Comparison of ENCODE assay signal across 17 cellular contexts in genomic region chr6:3847521-3847920, GRCh38. TPM values are rescaled to one million over a fixed set of nuclear protein-coding genes. Genes with fewer than 3 reads are reported as not detected.
DNase-seq lines count a peak whose midpoint lies in the region; ATAC-seq, FAIRE-seq and TF ChIP-seq lines count a peak whose summit lies in the region.
"Had no signal": no experiment of that assay in that cellular context is flagged by ENCODE, and none has a peak within 500 bp of the region (broad histone marks: within the 10 kb centered on the region; RNA-seq: fewer than 3 reads in every experiment).

No MANE protein-coding gene starts in this region.

- H3K36me3 Mint-ChIP-seq in activated CD4-positive, alpha-beta T cell treated with anti-CD3 and anti-CD28 coated beads, Interleukin-2, amount 10 ng/mL, durations not matched to agents 24 days and 14 days (ENCODE audit: low read depth) = peaks cover 3% of the 10 kb centered on the region
- H3K36me3 Mint-ChIP-seq: WTC11 had no signal

- BruUV-seq in HepG2 (replicated peaks; lab: Mats Ljungman, UMichigan) = no TSS peak

- H4K20me1 ChIP-seq in HepG2 (ENCODE audit: insufficient read depth, low read length) = no peaks in the 10 kb centered on the region

- H3K4me3 ChIP-seq in ascending aorta (no peak overlapping the region), HepG2 (replicated peaks in 1 of 3; ENCODE audit: insufficient read depth in 1 of 3, low read depth in 2 of 3, low read length in 3 of 3) (no peak overlapping the region)

- no peak for TF ChIP-seq RAD21 in HepG2 (CRISPR knock-in tag; IDR thresholded peaks at IDR 0.05)

- H3K9me3 Mint-ChIP-seq in activated CD4-positive, alpha-beta T cell treated with anti-CD3 and anti-CD28 coated beads, Interleukin-2, amount 10 ng/mL, durations not matched to agents 24 days and 14 days = no peaks in the 10 kb centered on the region
- H3K9me3 Mint-ChIP-seq: WTC11 had no signal

- no peak overlapping the region for H3K4me2 ChIP-seq in HepG2 (ENCODE audit: low read depth, low read length)

- H3K27me3 Mint-ChIP-seq in activated CD4-positive, alpha-beta T cell treated with anti-CD3 and anti-CD28 coated beads, Interleukin-2, amount 10 ng/mL, durations not matched to agents 24 days and 14 days = peaks cover 2% of the 10 kb centered on the region

- TF ChIP-seq CTCF in ascending aorta (IDR thresholded peaks at IDR 0.05) = no peak
- TF ChIP-seq CTCF in HepG2 (CRISPR knock-in tag; IDR thresholded peaks at IDR 0.05) = no peak

- peak overlapping the region; percentile 36 for H3K4me3 Mint-ChIP-seq in activated CD4-positive, alpha-beta T cell treated with anti-CD3 and anti-CD28 coated beads, Interleukin-2, amount 10 ng/mL, durations not matched to agents 24 days and 14 days

- no peak for TF ChIP-seq POLR2A in HepG2 (IDR thresholded peaks at IDR 0.05; ENCODE audit: insufficient read depth in 1 of 2, low read depth in 2 of 2, low read length in 2 of 2)

- H3K27ac Mint-ChIP-seq in activated CD4-positive, alpha-beta T cell treated with anti-CD3 and anti-CD28 coated beads, Interleukin-2, amount 10 ng/mL, durations not matched to agents 24 days and 14 days = peak overlapping the region; percentile 77
- H3K27ac Mint-ChIP-seq: WTC11 had no signal

- no peaks in the 10 kb centered on the region for H3K79me2 ChIP-seq in HepG2 (ENCODE audit: insufficient read depth, low read length)

- FAIRE-seq in HepG2 (lab: Jason Lieb, UNC) = no peak

- no peak for ATAC-seq in HepG2
- ATAC-seq: SK-N-SH treated with all-trans-retinoic acid at 6 μM for 48 hours, WTC11 had no signal

- no peaks in the 10 kb centered on the region for H3K27me3 ChIP-seq in ascending aorta
- H3K27me3 ChIP-seq in HepG2 (ENCODE audit: control insufficient read depth in 1 of 2, insufficient read depth in 2 of 2, low read length in 2 of 2) = no peaks in the 10 kb centered on the region

- H3K9me3 ChIP-seq in ascending aorta = no peaks in the 10 kb centered on the region
- H3K9me3 ChIP-seq in HepG2 (ENCODE audit: low read length) = no peaks in the 10 kb centered on the region

- H3K9ac ChIP-seq in HepG2 (ENCODE audit: insufficient read depth, low read depth, low read length) = no peak overlapping the region

- peaks cover 23% of the 10 kb centered on the region for H3K4me1 Mint-ChIP-seq in activated CD4-positive, alpha-beta T cell treated with anti-CD3 and anti-CD28 coated beads, Interleukin-2, amount 10 ng/mL, durations not matched to agents 24 days and 14 days

- H3K27ac ChIP-seq in ascending aorta = peak overlapping the region; percentile 67 to 74
- no peak overlapping the region for H3K27ac ChIP-seq in HepG2 (ENCODE audit: extremely low read length, insufficient read depth, low read length)
- peak overlapping the region; percentile 5 for H3K27ac ChIP-seq in substantia nigra (ENCODE audit: low read depth, low read length, poor library complexity, severe bottlenecking)

- TF ChIP-seq EP300 in HepG2 (IDR thresholded peaks at IDR 0.05; ENCODE audit: low read depth in 2 of 2, low read length in 2 of 2) (no peak), HepG2 (CRISPR knock-in tag; IDR thresholded peaks at IDR 0.05; ENCODE audit: borderline replicate concordance) (no peak)

- no peaks in the 10 kb centered on the region for H3K36me3 ChIP-seq in ascending aorta
- no peaks in the 10 kb centered on the region for H3K36me3 ChIP-seq in HepG2 (replicated peaks in 1 of 2; ENCODE audit: control insufficient read depth in 1 of 2, insufficient read depth in 2 of 2, low read length in 2 of 2)

- in situ Hi-C loops in HepG2 (cut with HindIII; ENCODE audit: extremely low pct_ligation_motif_present, low pct_unique_long_range_greater_than_20kb) = no loop called here

- peak overlapping the region; percentile 8 for H2AFZ ChIP-seq in HepG2 (ENCODE audit: low read length)

- WGBS in HepG2 (ENCODE audit: low lambda C conversion rate) = 83% methylated on average over 3 of the region's 3 CpGs

- CTCF ChIA-PET in HepG2 (lab: Yijun Ruan, JAX; ENCODE audit: low intra/inter-chr PET ratio, low total read pairs) = interaction anchor here (2.7 to 3.1 kb wide), 2 partner anchors 86 to 105 kb away, joined by 11 to 39 read pairs; no protein-coding TSS in a partner anchor

- POLR2A ChIA-PET in HepG2 (lab: Yijun Ruan, JAX) = interaction anchor here (0.8 to 1.1 kb wide), 2 partner anchors 9 to 41 kb away, joined by 3 read pairs; no protein-coding TSS in a partner anchor

- peaks cover 3 to 50% of the 10 kb centered on the region in 2 donors for H3K4me1 ChIP-seq in ascending aorta
- peaks cover 35% of the 10 kb centered on the region for H3K4me1 ChIP-seq in HepG2 (ENCODE audit: insufficient read depth, low read length)

- DNase-seq in activated CD4-positive, alpha-beta T cell treated with anti-CD3 and anti-CD28 coated beads, Interleukin-2, amount 10 ng/mL, durations not matched to agents 24 days and 14 days = no peak
- no peak for DNase-seq in activated CD4-positive, alpha-beta T cell treated with anti-CD3 and anti-CD28 coated beads for 4 hours
- no peak for DNase-seq in ascending aorta (ENCODE audit: low spot score in 2 of 2)
- no peak for DNase-seq in HepG2 (ENCODE audit: low spot score)
- no peak for DNase-seq in substantia nigra (lab: John Stamatoyannopoulos, UW)
- DNase-seq in NCI-H526 treated with DMSO at 0.1 percent for 48 hours (lab: John Stamatoyannopoulos, UW) = no peak
- DNase-seq in NCI-H146 (lab: John Stamatoyannopoulos, UW) = no peak
- no peak for DNase-seq in stimulated activated CD4-positive, alpha-beta T cell treated with anti-CD3 and anti-CD28 coated beads, Interleukin-2, amount 100 ng/mL, for 24 hours
- DNase-seq: 8988T; activated effector memory CD4-positive, alpha-beta T cell treated with anti-CD3 and anti-CD28 coated beads, Interleukin-2, amount 50 U/mL, for 16 hours; Calu3; central memory CD4-positive, alpha-beta T cell; MV-4-11; NCI-H2171 treated with DMSO at 0.1 percent for 48 hours had no signal

- intact Hi-C loops in activated CD4-positive, alpha-beta T cell treated with anti-CD3 and anti-CD28 coated beads, Interleukin-2, amount 10 ng/mL, durations not matched to agents 24 days and 14 days (cut with micrococcal nuclease) = loop anchor here (5.0 to 10.0 kb wide), 4 partner anchors 137 to 995 kb away; partner anchors contain the start of gene ECI2
- intact Hi-C loops in ascending aorta (cut with DNase I) = no loop called here
- intact Hi-C loops in HepG2 (cut with micrococcal nuclease; ENCODE audit: unreplicated experiment) = no loop called here

TF ChIP-seq in HepG2, 621 proteins besides CTCF, POLR2A, EP300 and RAD21 (continues in another document):
- TF ChIP-seq ZNF253 (CRISPR knock-in tag; IDR thresholded peaks at IDR 0.05; ENCODE audit: borderline replicate concordance) (no peak), RFX5 (IDR thresholded peaks at IDR 0.05; ENCODE audit: low read depth, low read length) (no peak), TEAD2 (CRISPR knock-in tag; IDR thresholded peaks at IDR 0.05) (no peak), ZNF510 (CRISPR knock-in tag; IDR thresholded peaks at IDR 0.05; ENCODE audit: low read depth) (no peak), ZBTB42 (CRISPR knock-in tag; IDR thresholded peaks at IDR 0.05) (no peak), BRF2 (CRISPR knock-in tag; IDR thresholded peaks at IDR 0.05) (no peak)

RNA-seq across cellular contexts. Expression of gene FAM50B, which starts 1.7 kb away (rescaled TPM):
- 9.8 and 10.0 TPM in 2 replicates for total RNA-seq in activated CD4-positive, alpha-beta T cell treated with anti-CD3 and anti-CD28 coated beads, Interleukin-2, amount 10 ng/mL, durations not matched to agents 24 days and 14 days
- total RNA-seq in ascending aorta (8.1 TPM), HepG2 (2016; rRNA removed; fragmentation: Illumina TruSeq; extraction: Trizol) (not detected in 2 replicates)
- total RNA-seq in HepG2 (2016; cell fraction: cytosol; rRNA removed; fragmentation: Illumina TruSeq; extraction: Trizol; ENCODE audit: low read depth) = not detected in 2 replicates
- total RNA-seq in HepG2 (2016; cell fraction: insoluble cytoplasmic fraction; rRNA removed; fragmentation: Illumina TruSeq; extraction: Trizol) = not detected in 2 replicates
- not detected in 2 replicates for total RNA-seq in HepG2 (2016; cell fraction: membrane; rRNA removed; fragmentation: Illumina TruSeq; extraction: Trizol)
- not detected in 2 replicates for total RNA-seq in HepG2 (2016; cell fraction: nucleus; rRNA removed; fragmentation: Illumina TruSeq; extraction: Trizol)
- 0.05 TPM in 1 of 2 replicates, not detected in the other for polyA plus RNA-seq in HepG2 (2011; rRNA removed)
- polyA plus RNA-seq in HepG2 (2011; cell fraction: cytosol; rRNA removed) = not detected in 2 replicates
- polyA plus RNA-seq in HepG2 (2011; cell fraction: nucleus; rRNA removed) = 0.07 TPM in 1 of 2 replicates, not detected in the other
- not detected in 2 replicates for polyA plus RNA-seq in HepG2 (2012)
- not detected in 2 replicates for polyA plus RNA-seq in HepG2 (2016; cell fraction: cytosol; fragmentation: Illumina TruSeq; extraction: Trizol; ENCODE audit: low read depth)
- polyA plus RNA-seq in HepG2 (2016; cell fraction: insoluble cytoplasmic fraction; fragmentation: Illumina TruSeq; extraction: Trizol; ENCODE audit: low read depth) = not detected in 2 replicates
- polyA plus RNA-seq in HepG2 (2016; cell fraction: membrane; fragmentation: Illumina TruSeq; extraction: Trizol; ENCODE audit: low read depth) = not detected in 2 replicates
- not detected in 2 replicates for polyA plus RNA-seq in HepG2 (2016; cell fraction: nucleus; fragmentation: Illumina TruSeq; extraction: Trizol; ENCODE audit: insufficient read depth, low read depth)
- polyA minus RNA-seq in HepG2 (2011; rRNA and poly(A)+ RNA removed; ENCODE audit: low replicate concordance) = 2.4 TPM in 1 of 2 replicates, not detected in the other
- polyA minus RNA-seq in HepG2 (2011; cell fraction: cytosol; rRNA and poly(A)+ RNA removed) = not detected in 2 replicates
- not detected in 2 replicates for polyA minus RNA-seq in HepG2 (2011; cell fraction: nucleus; rRNA and poly(A)+ RNA removed)
- total RNA-seq: HT1080 had no signal
